2 cellular contexts compared by ENCODE assay signal in genomic region chrX:43940811-43941210, GRCh38.
TF ChIP-seq lines count a peak whose summit lies in the region.

No MANE protein-coding gene starts in this region.

TF ChIP-seq in A549, 52 proteins besides CTCF, POLR2A, EP300 and RAD21 (continued from another document):
- TF ChIP-seq, protein P1, sequence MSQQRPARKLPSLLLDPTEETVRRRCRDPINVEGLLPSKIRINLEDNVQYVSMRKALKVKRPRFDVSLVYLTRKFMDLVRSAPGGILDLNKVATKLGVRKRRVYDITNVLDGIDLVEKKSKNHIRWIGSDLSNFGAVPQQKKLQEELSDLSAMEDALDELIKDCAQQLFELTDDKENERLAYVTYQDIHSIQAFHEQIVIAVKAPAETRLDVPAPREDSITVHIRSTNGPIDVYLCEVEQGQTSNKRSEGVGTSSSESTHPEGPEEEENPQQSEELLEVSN (IDR thresholded peaks at IDR 0.05; ENCODE audit: borderline replicate concordance, low read depth), result no peak
- TF ChIP-seq SREBF2 (IDR thresholded peaks at IDR 0.05), result no peak
- no peak for TF ChIP-seq HOXB13 (CRISPR knock-in tag; IDR thresholded peaks at IDR 0.05; ENCODE audit: low read depth)
- no peak for TF ChIP-seq MAZ (IDR thresholded peaks at IDR 0.05; ENCODE audit: borderline replicate concordance, low read depth, low read length)
- no peak for TF ChIP-seq ESRRA (IDR thresholded peaks at IDR 0.05; ENCODE audit: borderline replicate concordance, low read length)
- TF ChIP-seq, protein P2, sequence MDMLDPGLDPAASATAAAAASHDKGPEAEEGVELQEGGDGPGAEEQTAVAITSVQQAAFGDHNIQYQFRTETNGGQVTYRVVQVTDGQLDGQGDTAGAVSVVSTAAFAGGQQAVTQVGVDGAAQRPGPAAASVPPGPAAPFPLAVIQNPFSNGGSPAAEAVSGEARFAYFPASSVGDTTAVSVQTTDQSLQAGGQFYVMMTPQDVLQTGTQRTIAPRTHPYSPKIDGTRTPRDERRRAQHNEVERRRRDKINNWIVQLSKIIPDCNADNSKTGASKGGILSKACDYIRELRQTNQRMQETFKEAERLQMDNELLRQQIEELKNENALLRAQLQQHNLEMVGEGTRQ (IDR thresholded peaks at IDR 0.05), result no peak
- TF ChIP-seq HMGXB4 (CRISPR knock-in tag; IDR thresholded peaks at IDR 0.05; ENCODE audit: borderline replicate concordance), result no peak

TF ChIP-seq in WTC11, 78 proteins besides CTCF, POLR2A, EP300 and RAD21 (continued from another document):
- TF ChIP-seq, protein P3, sequence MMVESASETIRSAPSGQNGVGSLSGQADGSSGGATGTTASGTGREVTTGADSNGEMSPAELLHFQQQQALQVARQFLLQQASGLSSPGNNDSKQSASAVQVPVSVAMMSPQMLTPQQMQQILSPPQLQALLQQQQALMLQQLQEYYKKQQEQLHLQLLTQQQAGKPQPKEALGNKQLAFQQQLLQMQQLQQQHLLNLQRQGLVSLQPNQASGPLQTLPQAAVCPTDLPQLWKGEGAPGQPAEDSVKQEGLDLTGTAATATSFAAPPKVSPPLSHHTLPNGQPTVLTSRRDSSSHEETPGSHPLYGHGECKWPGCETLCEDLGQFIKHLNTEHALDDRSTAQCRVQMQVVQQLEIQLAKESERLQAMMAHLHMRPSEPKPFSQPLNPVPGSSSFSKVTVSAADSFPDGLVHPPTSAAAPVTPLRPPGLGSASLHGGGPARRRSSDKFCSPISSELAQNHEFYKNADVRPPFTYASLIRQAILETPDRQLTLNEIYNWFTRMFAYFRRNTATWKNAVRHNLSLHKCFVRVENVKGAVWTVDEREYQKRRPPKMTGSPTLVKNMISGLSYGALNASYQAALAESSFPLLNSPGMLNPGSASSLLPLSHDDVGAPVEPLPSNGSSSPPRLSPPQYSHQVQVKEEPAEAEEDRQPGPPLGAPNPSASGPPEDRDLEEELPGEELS (CRISPR knock-in tag; IDR thresholded peaks at IDR 0.05), result no peak
- TF ChIP-seq FOXK1 (CRISPR knock-in tag; IDR thresholded peaks at IDR 0.05) (no peak), ZNF416 (CRISPR knock-in tag; IDR thresholded peaks at IDR 0.05) (no peak)
- TF ChIP-seq, protein P4, sequence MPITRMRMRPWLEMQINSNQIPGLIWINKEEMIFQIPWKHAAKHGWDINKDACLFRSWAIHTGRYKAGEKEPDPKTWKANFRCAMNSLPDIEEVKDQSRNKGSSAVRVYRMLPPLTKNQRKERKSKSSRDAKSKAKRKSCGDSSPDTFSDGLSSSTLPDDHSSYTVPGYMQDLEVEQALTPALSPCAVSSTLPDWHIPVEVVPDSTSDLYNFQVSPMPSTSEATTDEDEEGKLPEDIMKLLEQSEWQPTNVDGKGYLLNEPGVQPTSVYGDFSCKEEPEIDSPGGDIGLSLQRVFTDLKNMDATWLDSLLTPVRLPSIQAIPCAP (CRISPR knock-in tag; IDR thresholded peaks at IDR 0.05), result no peak
